13 cellular contexts compared by ENCODE assay signal in the genomic region with DNA sequence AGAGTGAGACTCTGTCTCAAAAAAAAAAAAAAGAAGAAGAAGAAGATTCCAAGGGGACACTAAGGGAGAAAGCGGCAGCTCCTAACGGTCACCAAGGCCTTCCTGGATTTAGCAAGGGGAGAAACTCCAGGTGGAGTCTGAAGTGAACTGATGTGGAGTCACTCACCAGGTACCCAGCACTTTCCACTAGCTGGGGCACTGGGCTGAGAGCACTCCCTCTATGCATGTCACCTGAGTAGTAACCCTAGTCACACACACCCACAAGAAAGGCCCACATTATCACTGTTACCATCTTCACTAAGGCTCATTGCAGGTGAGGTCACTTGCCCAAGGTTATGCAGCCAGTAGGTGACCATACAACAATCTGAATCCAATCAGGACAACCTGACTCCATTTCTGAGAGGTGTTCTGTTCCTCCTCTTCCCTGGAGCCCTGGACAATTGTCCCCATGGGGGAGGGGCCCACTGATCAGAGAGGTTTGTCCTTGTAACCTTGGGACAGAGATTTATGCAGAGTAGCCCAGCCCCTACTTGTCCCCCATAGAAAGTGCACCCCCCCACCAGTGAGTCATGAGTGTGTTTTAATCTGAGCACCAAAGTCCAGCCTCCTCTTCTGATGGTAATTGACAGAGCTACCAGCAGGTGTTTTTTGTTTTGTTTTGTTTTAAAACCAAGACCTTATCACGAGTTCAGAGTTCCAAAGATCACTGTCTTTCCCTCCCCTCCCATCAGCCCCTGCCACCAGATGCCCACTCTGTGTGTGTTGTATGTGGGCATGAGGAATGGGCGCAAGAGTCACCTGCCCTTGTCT. TPM values are rescaled to one million over a fixed set of nuclear protein-coding genes. Genes with fewer than 3 reads are reported as not detected.
DNase-seq lines count a peak whose midpoint lies in the region; ATAC-seq and TF ChIP-seq lines count a peak whose summit lies in the region.
"Had no signal": no experiment of that assay in that cellular context is flagged by ENCODE, and none has a peak within 500 bp of the region (broad histone marks: within the 10 kb centered on the region; RNA-seq: fewer than 3 reads in every experiment).

No MANE protein-coding gene starts in this region.

- TF ChIP-seq CTCF in suprapubic skin (IDR thresholded peaks at IDR 0.05), result no peak

- peak in 1 of 5 donors; percentile 55 for DNase-seq in CD8-positive, alpha-beta memory T cell
- no peak for DNase-seq in naive thymus-derived CD4-positive, alpha-beta T cell
- no peak for DNase-seq in suprapubic skin (ENCODE audit: low spot score in 2 of 2)
- no peak for DNase-seq in NCI-H2227 treated with DMSO at 0.1 percent for 48 hours (lab: John Stamatoyannopoulos, UW)
- DNase-seq: glutamatergic neuron, mammary epithelial cell, NCI-H187 had no signal

- no peak for TF ChIP-seq EP300 in suprapubic skin (IDR thresholded peaks at IDR 0.05)

- H3K4me1 Mint-ChIP-seq in CD8-positive, alpha-beta memory T cell, result peaks cover 78 to 96% (median 86%) of the 10 kb centered on the region in 3 donors
- peaks cover 66% of the 10 kb centered on the region for H3K4me1 Mint-ChIP-seq in activated naive CD4-positive, alpha-beta T cell treated with anti-CD3 and anti-CD28 coated beads, Interleukin-2, amount 50 U/mL, for 24 hours
- H3K4me1 Mint-ChIP-seq in naive thymus-derived CD4-positive, alpha-beta T cell, result peaks cover 16 to 92% (median 67%) of the 10 kb centered on the region in 7 donors

- H3K36me3 ChIP-seq in CD8-positive, alpha-beta memory T cell (ENCODE audit: insufficient read depth, low read length), result no peaks in the 10 kb centered on the region
- H3K36me3 ChIP-seq in KOPT-K1 (ENCODE audit: insufficient read depth, low read length) (no peaks in the 10 kb centered on the region), suprapubic skin (no peaks in the 10 kb centered on the region)
- no peaks in the 10 kb centered on the region for H3K36me3 ChIP-seq in naive thymus-derived CD4-positive, alpha-beta T cell (ENCODE audit: control insufficient read depth in 2 of 3, insufficient read depth in 3 of 3, low read length in 3 of 3)

- no peaks in the 10 kb centered on the region for H3K27me3 ChIP-seq in CD8-positive, alpha-beta memory T cell (ENCODE audit: insufficient read depth, low read length, poor library complexity, severe bottlenecking)
- no peaks in the 10 kb centered on the region for H3K27me3 ChIP-seq in naive thymus-derived CD4-positive, alpha-beta T cell (ENCODE audit: control insufficient read depth in 2 of 2, insufficient read depth in 2 of 2, low read length in 2 of 2)
- no peaks in the 10 kb centered on the region for H3K27me3 ChIP-seq in suprapubic skin

- POLR2A ChIA-PET in CD8-positive, alpha-beta memory T cell (lab: Charles Lee), result interaction anchor here (0.8 to 6.4 kb wide), 3 partner anchors 8 to 18 kb away, joined by 3 to 82 read pairs (median 5); partner anchors contain the start of gene SASH3
- POLR2A ChIA-PET in naive thymus-derived CD4-positive, alpha-beta T cell (lab: Charles Lee), result interaction anchor here (0.6 to 8.8 kb wide), 3 partner anchors 8 to 336 kb away, joined by 3 to 191 read pairs (median 10); partner anchors contain the start of gene SASH3

- no peak overlapping the region for H3K27ac ChIP-seq in CD8-positive, alpha-beta memory T cell (ENCODE audit: low read depth, low read length)
- peak overlapping the region; percentile 99 for H3K27ac ChIP-seq in KOPT-K1 (ENCODE audit: low read depth, low read length, poor library complexity, severe bottlenecking)
- H3K27ac ChIP-seq in naive thymus-derived CD4-positive, alpha-beta T cell (ENCODE audit: low read depth, low read length), result peak overlapping the region; percentile 49
- H3K27ac ChIP-seq in suprapubic skin, result no peak overlapping the region

- no peaks in the 10 kb centered on the region for H3K36me3 Mint-ChIP-seq in CD8-positive, alpha-beta memory T cell
- H3K36me3 Mint-ChIP-seq in activated naive CD4-positive, alpha-beta T cell treated with anti-CD3 and anti-CD28 coated beads, Interleukin-2, amount 50 U/mL, for 24 hours, result peaks cover 2% of the 10 kb centered on the region
- no peaks in the 10 kb centered on the region for H3K36me3 Mint-ChIP-seq in naive thymus-derived CD4-positive, alpha-beta T cell
- H3K36me3 Mint-ChIP-seq: type B pancreatic cell had no signal

- CTCF ChIA-PET in CD8-positive, alpha-beta memory T cell (lab: Charles Lee), result interaction anchor here (1.0 to 6.2 kb wide), 5 partner anchors 8 to 47 kb away, joined by 3 to 37 read pairs (median 6); no protein-coding TSS in a partner anchor
- CTCF ChIA-PET in naive thymus-derived CD4-positive, alpha-beta T cell (lab: Charles Lee), result interaction anchor here (1.3 kb wide), 1 partner anchor 10 kb away, joined by 3 read pairs; no protein-coding TSS in a partner anchor

- 79% methylated on average over 4 of the region's 4 CpGs for WGBS in suprapubic skin

- H3K4me3 Mint-ChIP-seq in CD8-positive, alpha-beta memory T cell, result peak overlapping the region; percentile 15 to 87 (median 53)
- no peak overlapping the region for H3K4me3 Mint-ChIP-seq in activated naive CD4-positive, alpha-beta T cell treated with anti-CD3 and anti-CD28 coated beads, Interleukin-2, amount 50 U/mL, for 24 hours
- H3K4me3 Mint-ChIP-seq in naive thymus-derived CD4-positive, alpha-beta T cell, result peak overlapping the region in 8 of 10 donors; percentile 24 to 79 (median 42)
- H3K4me3 Mint-ChIP-seq: type B pancreatic cell had no signal

- H3K9me3 ChIP-seq in CD8-positive, alpha-beta memory T cell (ENCODE audit: low read length), result no peaks in the 10 kb centered on the region
- H3K9me3 ChIP-seq in KOPT-K1 (ENCODE audit: insufficient read depth, low read length, poor library complexity, severe bottlenecking), result no peaks in the 10 kb centered on the region
- no peaks in the 10 kb centered on the region for H3K9me3 ChIP-seq in naive thymus-derived CD4-positive, alpha-beta T cell (ENCODE audit: control insufficient read depth in 2 of 3, low read length in 3 of 3)
- H3K9me3 ChIP-seq in suprapubic skin, result no peaks in the 10 kb centered on the region

- H3K4me1 ChIP-seq in CD8-positive, alpha-beta memory T cell (ENCODE audit: insufficient read depth, low read length), result peaks cover 87% of the 10 kb centered on the region
- H3K4me1 ChIP-seq in naive thymus-derived CD4-positive, alpha-beta T cell (ENCODE audit: control insufficient read depth in 2 of 2, insufficient read depth in 2 of 2, low read length in 2 of 2), result peaks cover 75% of the 10 kb centered on the region in 2 donors
- H3K4me1 ChIP-seq in suprapubic skin, result no peaks in the 10 kb centered on the region

- no peaks in the 10 kb centered on the region for H3K9me3 Mint-ChIP-seq in CD8-positive, alpha-beta memory T cell
- no peaks in the 10 kb centered on the region for H3K9me3 Mint-ChIP-seq in activated naive CD4-positive, alpha-beta T cell treated with anti-CD3 and anti-CD28 coated beads, Interleukin-2, amount 50 U/mL, for 24 hours
- H3K9me3 Mint-ChIP-seq in naive thymus-derived CD4-positive, alpha-beta T cell, result peaks cover 0 to 1% (median 0%) of the 10 kb centered on the region in 11 donors
- H3K9me3 Mint-ChIP-seq: type B pancreatic cell had no signal

- no peaks in the 10 kb centered on the region for H3K27me3 Mint-ChIP-seq in CD8-positive, alpha-beta memory T cell
- no peaks in the 10 kb centered on the region for H3K27me3 Mint-ChIP-seq in activated naive CD4-positive, alpha-beta T cell treated with anti-CD3 and anti-CD28 coated beads, Interleukin-2, amount 50 U/mL, for 24 hours
- no peaks in the 10 kb centered on the region for H3K27me3 Mint-ChIP-seq in naive thymus-derived CD4-positive, alpha-beta T cell
- H3K27me3 Mint-ChIP-seq: type B pancreatic cell had no signal

- intact Hi-C loops in naive thymus-derived CD4-positive, alpha-beta T cell (cut with micrococcal nuclease), result no loop called here

- no peak overlapping the region for H3K4me3 ChIP-seq in CD8-positive, alpha-beta memory T cell (ENCODE audit: low read length)
- H3K4me3 ChIP-seq in naive thymus-derived CD4-positive, alpha-beta T cell (ENCODE audit: low read length), result no peak overlapping the region
- no peak overlapping the region for H3K4me3 ChIP-seq in suprapubic skin

- no peak for ATAC-seq in naive thymus-derived CD4-positive, alpha-beta T cell
- ATAC-seq in GM21515 (IDR thresholded peaks at IDR 0.05; ENCODE audit: unreplicated experiment), result no peak
- no peak for ATAC-seq in GM18520 (IDR thresholded peaks at IDR 0.05; ENCODE audit: unreplicated experiment)

- no peak for TF ChIP-seq POLR2A in suprapubic skin (IDR thresholded peaks at IDR 0.05)

- peak overlapping the region; percentile 75 to 98 (median 94) for H3K27ac Mint-ChIP-seq in CD8-positive, alpha-beta memory T cell
- H3K27ac Mint-ChIP-seq in activated naive CD4-positive, alpha-beta T cell treated with anti-CD3 and anti-CD28 coated beads, Interleukin-2, amount 50 U/mL, for 24 hours, result peak overlapping the region; percentile 89
- peak overlapping the region; percentile 59 to 97 (median 91) for H3K27ac Mint-ChIP-seq in naive thymus-derived CD4-positive, alpha-beta T cell
- H3K27ac Mint-ChIP-seq: type B pancreatic cell had no signal

RNA-seq across cellular contexts. Expression of gene SASH3, which starts 5.9 kb away (rescaled TPM):
- 100 to 1,000 TPM; 140 to 147 TPM for total RNA-seq in CD8-positive, alpha-beta memory T cell
- polyA plus RNA-seq in CD8-positive, alpha-beta memory T cell, result 296 TPM
- total RNA-seq in naive thymus-derived CD4-positive, alpha-beta T cell, result 100 to 1,000 TPM in 4 of 5 experiments, 10 to 100 TPM in 1; 71.8 to 262 (median 156) TPM
- polyA plus RNA-seq in naive thymus-derived CD4-positive, alpha-beta T cell, result 100 to 1,000 TPM in 1 of 2 donors, 10 to 100 TPM in 1; 85.3 to 209 TPM
- total RNA-seq in suprapubic skin, result 1 to 10 TPM in 3 of 4 donors, under 1 TPM in 1; 0.34 to 3.3 (median 1.7) TPM
- total RNA-seq: mammary epithelial cell, renal cortical epithelial cell had no signal
- polyA plus RNA-seq: mammary epithelial cell had no signal

RNA-seq across cellular contexts. Expression of gene XPNPEP2, which starts 35.1 kb away (rescaled TPM):
- under 1 TPM; 0.28 to 0.29 TPM for total RNA-seq in CD8-positive, alpha-beta memory T cell
- 1.2 TPM for polyA plus RNA-seq in CD8-positive, alpha-beta memory T cell
- under 1 TPM in 3 of 5 experiments, not detected in 2; 0.13 to 0.82 (median 0.29) TPM for total RNA-seq in naive thymus-derived CD4-positive, alpha-beta T cell
- polyA plus RNA-seq in naive thymus-derived CD4-positive, alpha-beta T cell, result not detected
- 1 to 10 TPM in 3 of 4 donors, under 1 TPM in 1; 0.83 to 6.1 (median 2.4) TPM for total RNA-seq in suprapubic skin
- total RNA-seq: mammary epithelial cell, renal cortical epithelial cell had no signal
- polyA plus RNA-seq: mammary epithelial cell had no signal

Comparison
In these comparisons a context has a peak if more than half of its experiments do, and no peak if none do; other contexts are left out.
1. H3K27ac ChIP-seq: peak in KOPT-K1 (single experiment) and naive thymus-derived CD4-positive, alpha-beta T cell (single experiment); none in CD8-positive, alpha-beta memory T cell (single experiment) and suprapubic skin (single experiment).
2. RNA of gene SASH3, which starts 5.9 kb away (total RNA-seq): 71.8 to 262 TPM in naive thymus-derived CD4-positive, alpha-beta T cell and 140 to 147 TPM in CD8-positive, alpha-beta memory T cell; 0.34 to 3.3 TPM in suprapubic skin; every median in the first group is over 10 times any median in the second.
3. Peak in every context shown above with its lines, with median percentiles within 50 percentile points of each other: H3K27ac Mint-ChIP-seq.